Comparison of ENCODE assay signal across 26 cellular contexts in the genomic region with DNA sequence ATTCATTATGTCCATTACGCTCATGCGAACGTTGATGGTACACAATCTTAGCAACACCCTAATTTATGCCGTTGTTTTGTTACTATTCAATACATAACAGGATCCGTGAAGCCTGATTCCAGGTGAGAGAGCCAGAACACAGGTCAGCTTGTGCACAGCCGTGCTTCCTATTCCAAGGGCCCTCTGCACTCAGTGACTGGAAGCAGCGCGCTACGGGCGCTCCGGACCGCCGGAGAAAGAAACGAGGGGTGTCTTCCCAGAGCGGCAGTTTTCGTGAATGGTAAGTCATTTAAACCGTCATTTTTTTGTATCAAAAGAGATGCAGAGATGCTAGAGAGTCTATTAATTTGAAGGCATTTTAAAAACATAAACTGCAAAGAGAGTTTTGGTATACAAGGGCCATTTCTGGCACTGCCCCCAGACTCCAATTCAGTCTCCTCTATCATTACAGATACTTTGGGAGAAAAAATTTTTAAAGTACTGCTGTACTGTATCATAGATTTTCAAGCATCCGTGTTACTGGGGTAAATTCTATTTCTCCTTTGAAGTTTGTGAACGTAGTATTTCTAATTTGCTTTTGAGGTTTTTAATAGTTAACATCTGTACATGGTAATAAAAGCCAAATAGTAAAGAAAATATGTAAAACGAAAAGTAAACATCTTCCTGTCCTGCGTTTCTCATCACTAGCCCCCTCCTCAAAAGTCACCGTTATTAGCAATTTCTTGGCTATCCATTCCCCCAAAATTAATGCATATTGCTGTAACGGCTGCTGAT.
"Had no signal": no experiment of that assay in that cellular context is flagged by ENCODE, and none has a peak within 500 bp of the region (broad histone marks: within the 10 kb centered on the region; RNA-seq: fewer than 3 reads in every experiment).

No MANE protein-coding gene starts in this region.

- H3K4me3 Mint-ChIP-seq: mesothelial cell of epicardium; natural killer cell treated with Interleukin-12 subunit alpha and Interleukin-12 subunit beta and Interleukin-15 and Interleukin-18, amount 100 ng/mL, for 72 hours; neural progenitor cell; stimulated activated effector memory CD8-positive, alpha-beta T cell treated with anti-CD3 and anti-CD28 coated beads, Interleukin-12 subunit alpha, Interleukin-12 subunit beta, amount 100 ng/mL, for 72 hours had no signal

- H3K79me2 ChIP-seq: parathyroid adenoma had no signal

- FAIRE-seq: islet of Langerhans had no signal

- H2AFZ ChIP-seq: neural progenitor cell, parathyroid adenoma had no signal

- ATAC-seq: gastroesophageal sphincter; heart left ventricle; left cardiac atrium; mucosa of descending colon; natural killer cell treated with Interleukin-12 subunit alpha and Interleukin-12 subunit beta and Interleukin-15 and Interleukin-18, amount 100 ng/mL, for 72 hours; sciatic nerve had no signal

- H3K27ac ChIP-seq: dorsolateral prefrontal cortex, epithelial cell of prostate, gastroesophageal sphincter, heart left ventricle, left lung, neural progenitor cell, parathyroid adenoma, stomach, thyroid gland, vagina had no signal

- H3K36me3 ChIP-seq: neural progenitor cell had no signal

- H3K27me3 Mint-ChIP-seq: naive B cell; natural killer cell treated with Interleukin-12 subunit alpha and Interleukin-12 subunit beta and Interleukin-15 and Interleukin-18, amount 100 ng/mL, for 72 hours; progenitor cell of endocrine pancreas had no signal

- H3K4me1 ChIP-seq: neural progenitor cell, thyroid gland, vagina had no signal

- H3K4me3 ChIP-seq: dorsolateral prefrontal cortex, gastroesophageal sphincter, heart left ventricle, left lung, mucosa of descending colon, neural progenitor cell, stomach, thyroid gland, vagina had no signal

- H3K4me2 ChIP-seq: neural progenitor cell had no signal

- H3K9me3 ChIP-seq: gastroesophageal sphincter, heart left ventricle, left lung, mucosa of descending colon, stomach, thyroid gland, vagina had no signal

- DNase-seq: dorsolateral prefrontal cortex; effector CD4-positive, alpha-beta T cell; heart left ventricle; hippocampal formation; left cardiac atrium; left lung; mesenchymal stem cell; mucosa of descending colon; naive B cell; stimulated activated CD4-positive, alpha-beta T cell treated with anti-CD3 and anti-CD28 coated beads, Interleukin-2, amount 100 ng/mL, for 24 hours; stimulated activated CD4-positive, alpha-beta T cell treated with anti-CD3 and anti-CD28 coated beads, Interleukin-4, amount 100 ng/mL, for 24 hours; stimulated activated naive CD4-positive, alpha-beta T cell treated with Interleukin-2 at 50 U/mL for 16 hours; stomach; thyroid gland; trophoblast cell had no signal

- H3K9ac ChIP-seq: neural progenitor cell, parathyroid adenoma had no signal

- H3K36me3 Mint-ChIP-seq: naive B cell had no signal

- H3K27ac Mint-ChIP-seq: mesothelial cell of epicardium; natural killer cell treated with Interleukin-12 subunit alpha and Interleukin-12 subunit beta and Interleukin-15 and Interleukin-18, amount 100 ng/mL, for 72 hours; neural progenitor cell; progenitor cell of endocrine pancreas; stimulated activated effector memory CD8-positive, alpha-beta T cell treated with anti-CD3 and anti-CD28 coated beads, Interleukin-12 subunit alpha, Interleukin-12 subunit beta, amount 100 ng/mL, for 72 hours had no signal

- H3K27me3 ChIP-seq: gastroesophageal sphincter, left lung, neural progenitor cell, stomach, thyroid gland, vagina had no signal

- H3K4me1 Mint-ChIP-seq: mesothelial cell of epicardium; naive B cell; stimulated activated effector memory CD8-positive, alpha-beta T cell treated with anti-CD3 and anti-CD28 coated beads, Interleukin-12 subunit alpha, Interleukin-12 subunit beta, amount 100 ng/mL, for 72 hours had no signal

- H3K9me3 Mint-ChIP-seq: naive B cell; natural killer cell treated with Interleukin-12 subunit alpha and Interleukin-12 subunit beta and Interleukin-15 and Interleukin-18, amount 100 ng/mL, for 72 hours; stimulated activated effector memory CD8-positive, alpha-beta T cell treated with anti-CD3 and anti-CD28 coated beads, Interleukin-12 subunit alpha, Interleukin-12 subunit beta, amount 100 ng/mL, for 72 hours had no signal
